In genomic region chr15:61091229-61091628, GRCh38 we compare ENCODE assay signal across 20 cellular contexts.
DNase-seq lines count a peak whose midpoint lies in the region; TF ChIP-seq lines count a peak whose summit lies in the region.
"Had no signal": no experiment of that assay in that cellular context is flagged by ENCODE, and none has a peak within 500 bp of the region (broad histone marks: within the 10 kb centered on the region; RNA-seq: fewer than 3 reads in every experiment).

No MANE protein-coding gene starts in this region.

- H3K4me2 ChIP-seq in hepatocyte, result peak overlapping the region; percentile 49
- H3K4me2 ChIP-seq: GM23338 had no signal

- peaks cover 3% of the 10 kb centered on the region for H3K27me3 Mint-ChIP-seq in osteocyte (ENCODE audit: unreplicated experiment)

- no peaks in the 10 kb centered on the region for H3K9me2 ChIP-seq in hepatocyte (replicated peaks; ENCODE audit: insufficient read depth)

- H2AFZ ChIP-seq in hepatocyte, result no peak overlapping the region
- H2AFZ ChIP-seq: GM23338 had no signal

- H3K27ac ChIP-seq in left ventricle myocardium inferior (replicated peaks) (peak overlapping the region; percentile 19), hepatocyte (no peak overlapping the region), adrenal gland (no peak overlapping the region)
- H3K27ac ChIP-seq: Peyer's patch, WERI-Rb-1 had no signal

- no peaks in the 10 kb centered on the region for H3K9me3 Mint-ChIP-seq in osteocyte (ENCODE audit: unreplicated experiment)
- H3K9me3 Mint-ChIP-seq: activated CD4-positive, alpha-beta T cell treated with anti-CD3 and anti-CD28 coated beads, Interleukin-2, amount 10 ng/mL, durations not matched to agents 7 days and 5 days; activated T-helper 17 cell treated with anti-CD3 and anti-CD28 coated beads, Interleukin-2, amount 50 U/mL, for 72 hours; GM23338 had no signal

- 85% methylated on average over 7 of the region's 7 CpGs for WGBS in hepatocyte (ENCODE audit: low lambda C conversion rate, missing lambda C conversion rate)
- 84 to 96% (median 88%) methylated on average over 4 to 7 of the region's 7 CpGs for WGBS in adrenal gland, 4 donors

- H3K36me3 ChIP-seq in left ventricle myocardium inferior (no peaks in the 10 kb centered on the region), hepatocyte (replicated peaks; ENCODE audit: insufficient read depth, low read depth) (no peaks in the 10 kb centered on the region), adrenal gland (replicated peaks in 1 of 2) (no peaks in the 10 kb centered on the region)
- H3K36me3 ChIP-seq: esophagus squamous epithelium, Peyer's patch had no signal

- H3K27me3 ChIP-seq in left ventricle myocardium inferior (ENCODE audit: low read depth) (no peaks in the 10 kb centered on the region), hepatocyte (no peaks in the 10 kb centered on the region), adrenal gland (no peaks in the 10 kb centered on the region)
- H3K27me3 ChIP-seq: esophagus squamous epithelium, Peyer's patch had no signal

- H3K4me1 Mint-ChIP-seq in osteocyte (ENCODE audit: unreplicated experiment), result no peaks in the 10 kb centered on the region
- H3K4me1 Mint-ChIP-seq: activated CD4-positive, alpha-beta T cell treated with anti-CD3 and anti-CD28 coated beads, Interleukin-2, amount 10 ng/mL, durations not matched to agents 7 days and 5 days; activated T-helper 17 cell treated with anti-CD3 and anti-CD28 coated beads, Interleukin-2, amount 50 U/mL, for 72 hours had no signal

- TF ChIP-seq CTCF in left ventricle myocardium inferior (IDR thresholded peaks at IDR 0.05; ENCODE audit: borderline replicate concordance), result no peak
- no peak for TF ChIP-seq CTCF in hepatocyte (IDR thresholded peaks at IDR 0.05; ENCODE audit: poor library complexity)
- no peak for TF ChIP-seq CTCF in osteocyte (IDR thresholded peaks at IDR 0.05)
- TF ChIP-seq CTCF in adrenal gland (IDR thresholded peaks at IDR 0.05), result no peak

- intact Hi-C loops in left ventricle myocardium inferior (cut with micrococcal nuclease), result no loop called here
- intact Hi-C loops in cardiac septum (cut with DNase I), result no loop called here
- intact Hi-C loops in adrenal gland (cut with DNase I), result no loop called here

- no peak overlapping the region for H3K27ac Mint-ChIP-seq in osteocyte (ENCODE audit: unreplicated experiment)
- H3K27ac Mint-ChIP-seq: activated CD4-positive, alpha-beta T cell treated with anti-CD3 and anti-CD28 coated beads, Interleukin-2, amount 10 ng/mL, durations not matched to agents 7 days and 5 days; activated naive CD8-positive, alpha-beta T cell; activated T-helper 17 cell treated with anti-CD3 and anti-CD28 coated beads, Interleukin-2, amount 50 U/mL, for 72 hours; GM23338 had no signal

- H3K4me3 ChIP-seq in left ventricle myocardium inferior, result no peak overlapping the region
- no peak overlapping the region for H3K4me3 ChIP-seq in hepatocyte
- no peak overlapping the region for H3K4me3 ChIP-seq in adrenal gland
- H3K4me3 ChIP-seq: esophagus squamous epithelium, GM23338, Peyer's patch had no signal

- no peaks in the 10 kb centered on the region for H3K79me2 ChIP-seq in hepatocyte

- no peaks in the 10 kb centered on the region for H3K36me3 Mint-ChIP-seq in osteocyte (ENCODE audit: unreplicated experiment)
- H3K36me3 Mint-ChIP-seq: activated naive CD8-positive, alpha-beta T cell had no signal

- DNase-seq in left ventricle myocardium inferior (no peak), cardiac septum (ENCODE audit: low spot score) (no peak), NCI-H69 (lab: John Stamatoyannopoulos, UW) (peak; percentile 91), hepatocyte (ENCODE audit: low spot score) (no peak), DMS79 (lab: John Stamatoyannopoulos, UW) (no peak), osteocyte (ENCODE audit: extremely low spot score, unreplicated experiment) (no peak), DMS 273 (lab: John Stamatoyannopoulos, UW; ENCODE audit: unreplicated experiment) (no peak), adrenal gland (no peak)
- DNase-seq: activated CD4-positive, alpha-beta T cell treated with anti-CD3 and anti-CD28 coated beads, Interleukin-2, amount 10 ng/mL, durations not matched to agents 7 days and 5 days; effector memory CD4-positive, alpha-beta T cell; esophagus squamous epithelium; KBM-7; MM.1S; NCI-H2227 treated with DMSO at 0.1 percent for 48 hours; occipital lobe; Peyer's patch; WERI-Rb-1 had no signal

- peaks cover 19% of the 10 kb centered on the region for H3K4me1 ChIP-seq in left ventricle myocardium inferior
- peaks cover 3% of the 10 kb centered on the region for H3K4me1 ChIP-seq in hepatocyte (ENCODE audit: insufficient read depth)
- no peaks in the 10 kb centered on the region for H3K4me1 ChIP-seq in adrenal gland (replicated peaks in 1 of 2)
- H3K4me1 ChIP-seq: Peyer's patch had no signal

- no peak overlapping the region for H3K4me3 Mint-ChIP-seq in osteocyte (ENCODE audit: unreplicated experiment)
- H3K4me3 Mint-ChIP-seq: activated CD4-positive, alpha-beta T cell treated with anti-CD3 and anti-CD28 coated beads, Interleukin-2, amount 10 ng/mL, durations not matched to agents 7 days and 5 days; activated naive CD8-positive, alpha-beta T cell; activated T-helper 17 cell treated with anti-CD3 and anti-CD28 coated beads, Interleukin-2, amount 50 U/mL, for 72 hours; GM23338 had no signal

- TF ChIP-seq POLR2A in adrenal gland (IDR thresholded peaks at IDR 0.05), result no peak

- H3K9me3 ChIP-seq in left ventricle myocardium inferior (replicated peaks), result no peaks in the 10 kb centered on the region
- H3K9me3 ChIP-seq in hepatocyte (ENCODE audit: low read depth), result no peaks in the 10 kb centered on the region
- H3K9me3 ChIP-seq in adrenal gland (replicated peaks in 1 of 3), result no peaks in the 10 kb centered on the region
- H3K9me3 ChIP-seq: esophagus squamous epithelium, Peyer's patch had no signal

- no peaks in the 10 kb centered on the region for H4K20me1 ChIP-seq in hepatocyte (ENCODE audit: insufficient read depth, poor library complexity, severe bottlenecking)
